Comparison of ENCODE assay signal across 23 cellular contexts in genomic region chr2:215031330-215031729, GRCh38.
DNase-seq lines count a peak whose midpoint lies in the region; ATAC-seq and TF ChIP-seq lines count a peak whose summit lies in the region.
"Had no signal": no experiment of that assay in that cellular context is flagged by ENCODE, and none has a peak within 500 bp of the region (broad histone marks: within the 10 kb centered on the region; RNA-seq: fewer than 3 reads in every experiment).

No MANE protein-coding gene starts in this region.

- DNase-seq in BE2C: no peak
- peak; percentile 27 for DNase-seq in LNCaP clone FGC (ENCODE audit: low read depth)
- DNase-seq in amniotic epithelial cell (ENCODE audit: low read depth): peak; percentile 7
- peak; percentile 20 for DNase-seq in iris pigment epithelial cell (ENCODE audit: low read depth)
- DNase-seq in coronary artery (ENCODE audit: low spot score): no peak
- DNase-seq in activated CD4-positive, CD25-positive, alpha-beta regulatory T cell (lab: John Stamatoyannopoulos, UW): no peak
- DNase-seq: Caco-2; CD8-positive, alpha-beta T cell; HCEC 1CT; NCI-H1092; NCI-H1417 treated with DMSO at 0.1 percent for 48 hours; NCI-H1694 treated with DMSO at 0.1 percent for 48 hours; NCI-H2081; NCI-H345; NCI-H510A treated with DMSO at 0.1 percent for 48 hours; NCI-H82; Right ventricle myocardium superior; RPMI8226 had no signal

- ATAC-seq in HG03108 (IDR thresholded peaks at IDR 0.05; ENCODE audit: unreplicated experiment): no peak
- ATAC-seq: CD8-positive, alpha-beta T cell; GM12878 had no signal

- H3K4me1 ChIP-seq in BE2C: peaks cover 27% of the 10 kb centered on the region
- H3K4me1 ChIP-seq: Caco-2, SJSA1 had no signal

- H3K4me3 ChIP-seq in BE2C (ENCODE audit: low read depth, low read length) (peak overlapping the region; percentile 52), LNCaP clone FGC (ENCODE audit: low read depth, low read length) (no peak overlapping the region), coronary artery (no peak overlapping the region)
- H3K4me3 ChIP-seq: GM12878, SJSA1 had no signal

- H3K27ac ChIP-seq in coronary artery: no peak overlapping the region
- H3K27ac ChIP-seq: C4-2B, KMS-11, SJSA1 had no signal

- TF ChIP-seq CTCF in BE2C (IDR thresholded peaks at IDR 0.05; ENCODE audit: low read depth, low read length) (no peak), LNCaP clone FGC (IDR thresholded peaks at IDR 0.05; ENCODE audit: control insufficient read depth, extremely low read depth, insufficient read depth) (no peak), coronary artery (IDR thresholded peaks at IDR 0.05) (no peak)

- no peaks in the 10 kb centered on the region for H3K36me3 ChIP-seq in BE2C
- H3K36me3 ChIP-seq: SJSA1 had no signal

- no peaks in the 10 kb centered on the region for H3K9me3 ChIP-seq in BE2C
- H3K9me3 ChIP-seq: Caco-2, SJSA1 had no signal

- no peaks in the 10 kb centered on the region for H3K27me3 ChIP-seq in BE2C
- H3K27me3 ChIP-seq: SJSA1 had no signal

Comparison
In these comparisons a context has a peak if more than half of its experiments do, and no peak if none do; other contexts are left out.
1. DNase-seq: peak in LNCaP clone FGC (single experiment), amniotic epithelial cell (single experiment) and iris pigment epithelial cell (single experiment); none in BE2C (single experiment), coronary artery (single experiment) and activated CD4-positive, CD25-positive, alpha-beta regulatory T cell (0 of 4).